In the genomic region with DNA sequence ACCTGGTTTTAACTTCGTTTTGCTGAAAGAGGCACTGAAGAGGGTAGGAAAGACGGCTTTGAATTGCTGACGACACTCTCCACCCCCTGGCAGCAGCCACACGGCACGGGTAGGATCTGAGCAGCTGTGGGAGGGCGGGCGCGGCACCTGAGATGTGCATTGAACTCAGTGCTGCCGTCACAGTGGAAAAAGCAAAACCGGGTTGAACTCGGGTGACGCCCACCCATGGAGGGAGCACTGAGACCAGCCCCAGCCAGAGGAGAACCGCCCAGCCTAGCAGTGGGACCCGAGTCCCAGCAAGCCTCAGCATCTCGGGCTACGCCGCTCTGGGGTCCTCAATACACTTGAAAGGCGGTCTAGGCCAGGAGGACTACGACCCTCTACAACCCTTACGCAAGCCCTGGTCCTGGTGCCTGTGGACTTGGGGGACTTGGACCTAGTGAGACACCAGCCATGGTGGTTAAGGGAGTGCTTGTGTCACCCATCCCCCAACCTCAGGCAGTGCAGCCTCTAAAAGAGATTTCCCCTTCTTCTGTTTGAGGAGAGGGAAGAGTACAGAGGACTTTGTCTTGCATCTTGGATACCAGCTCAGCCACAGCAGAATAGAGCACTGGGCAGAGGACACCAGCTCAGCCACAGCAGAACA, we compare ENCODE assay signal across 20 cellular contexts. TPM values are rescaled to one million over a fixed set of nuclear protein-coding genes. Genes with fewer than 3 reads are reported as not detected.
DNase-seq lines count a peak whose midpoint lies in the region; ATAC-seq and TF ChIP-seq lines count a peak whose summit lies in the region.
"Had no signal": no experiment of that assay in that cellular context is flagged by ENCODE, and none has a peak within 500 bp of the region (broad histone marks: within the 10 kb centered on the region; RNA-seq: fewer than 3 reads in every experiment).

No MANE protein-coding gene starts in this region.

- no peak overlapping the region for H2BK20ac ChIP-seq in H9 (ENCODE audit: low read depth, low read length, poor library complexity, severe bottlenecking)

- H3K27ac ChIP-seq in CD4-positive, alpha-beta T cell (ENCODE audit: low read depth, low read length) = no peak overlapping the region
- H3K27ac ChIP-seq in H9 (ENCODE audit: insufficient read length, low read depth, low read length) (no peak overlapping the region), caudate nucleus (ENCODE audit: low read depth, low read length) (no peak overlapping the region), A673 (ENCODE audit: low read depth, low read length, poor library complexity, severe bottlenecking) (no peak overlapping the region)
- H3K27ac ChIP-seq: C4-2B, RWPE1 had no signal

- H4K5ac ChIP-seq in H9 (ENCODE audit: insufficient read length, low read depth, low read length) = no peak overlapping the region

- CTCF ChIA-PET in CD4-positive, alpha-beta T cell (lab: Charles Lee) = no interaction called here
- CTCF ChIA-PET in A673 (lab: Charles Lee) = no interaction called here

- H3K27ac Mint-ChIP-seq in CD4-positive, alpha-beta T cell = no peak overlapping the region
- peak overlapping the region in 1 of 3 experiments; percentile 30; a peak in 1 of 7 replicates for H3K27ac Mint-ChIP-seq in H9
- H3K27ac Mint-ChIP-seq in effector memory CD8-positive, alpha-beta T cell = no peak overlapping the region

- no peak overlapping the region for H4K8ac ChIP-seq in H9 (replicated peaks; ENCODE audit: insufficient read length, low read depth, low read length)

- BruUV-seq in A673 (replicated peaks; lab: Mats Ljungman, UMichigan) = no TSS peak

- POLR2A ChIA-PET in CD4-positive, alpha-beta T cell (lab: Charles Lee) = no interaction called here
- POLR2A ChIA-PET in A673 (lab: Charles Lee; ENCODE audit: low non-redundant PET) = no interaction called here

- H3K56ac ChIP-seq in H9 (ENCODE audit: insufficient read length, low read depth, low read length) = no peak overlapping the region

- no peak overlapping the region for H3K23ac ChIP-seq in H9 (ENCODE audit: insufficient read length, low read depth, low read length)

- WGBS in H9 (ENCODE audit: extremely low coverage, insufficient read length, low lambda C conversion rate) = no CpG with 5 or more reads among the region's 20 CpGs

- no peaks in the 10 kb centered on the region for H3K9me3 ChIP-seq in CD4-positive, alpha-beta T cell (ENCODE audit: control insufficient read depth, low read length)
- H3K9me3 ChIP-seq in H9 (ENCODE audit: control insufficient read depth, low read depth, low read length) = no peaks in the 10 kb centered on the region
- H3K9me3 ChIP-seq in iPS-15b (ENCODE audit: control insufficient read depth, insufficient read depth, low read length) = no peaks in the 10 kb centered on the region
- H3K9me3 ChIP-seq in A673 (ENCODE audit: low read depth, low read length, poor library complexity, severe bottlenecking) = no peaks in the 10 kb centered on the region

- H3K4ac ChIP-seq in H9 (ENCODE audit: low read depth, low read length) = no peak overlapping the region

- H3K4me3 Mint-ChIP-seq in CD4-positive, alpha-beta T cell = no peak overlapping the region
- no peak overlapping the region for H3K4me3 Mint-ChIP-seq in H9
- no peak overlapping the region for H3K4me3 Mint-ChIP-seq in effector memory CD8-positive, alpha-beta T cell

- no peaks in the 10 kb centered on the region for H3K79me2 ChIP-seq in H9 (ENCODE audit: insufficient read depth, low read length)

- no peak overlapping the region for H2BK15ac ChIP-seq in H9 (ENCODE audit: low read depth, low read length)

- no peak overlapping the region for H3K18ac ChIP-seq in H9 (ENCODE audit: insufficient read length, low read depth, low read length)

- no peak overlapping the region for H3T11ph ChIP-seq in H9 (ENCODE audit: low read length)

- H4K20me1 ChIP-seq in H9 (ENCODE audit: control insufficient read depth, insufficient read depth, insufficient read length) = no peaks in the 10 kb centered on the region

- H3K14ac ChIP-seq in H9 (ENCODE audit: insufficient read depth, low read length) = no peak overlapping the region

- no peak overlapping the region for H2BK12ac ChIP-seq in H9 (ENCODE audit: insufficient read length, low read depth, low read length)

- intact Hi-C loops in CD4-positive, alpha-beta T cell (cut with DNase I, micrococcal nuclease) = no loop called here
- intact Hi-C loops in A673 (cut with micrococcal nuclease; ENCODE audit: unreplicated experiment) = no loop called here

- no peaks in the 10 kb centered on the region for H3K9me3 Mint-ChIP-seq in CD4-positive, alpha-beta T cell
- no peaks in the 10 kb centered on the region; a peak in 2 of 5 replicates for H3K9me3 Mint-ChIP-seq in H9
- no peaks in the 10 kb centered on the region for H3K9me3 Mint-ChIP-seq in effector memory CD8-positive, alpha-beta T cell

- H3K23me2 ChIP-seq in H9 (ENCODE audit: insufficient read length, low read depth, low read length, poor library complexity, severe bottlenecking) = no peaks in the 10 kb centered on the region

- H2BK5ac ChIP-seq in H9 (ENCODE audit: insufficient read length, low read length) = no peak overlapping the region

- no peak overlapping the region for H3K9ac ChIP-seq in H9 (ENCODE audit: extremely low read depth, insufficient read length, low read length)
- no peak overlapping the region for H3K9ac ChIP-seq in iPS-15b (ENCODE audit: low read depth, low read length)

- no peak overlapping the region for H3K4me2 ChIP-seq in H9 (ENCODE audit: insufficient read depth, insufficient read length, low read length)

- no peak for DNase-seq in CD4-positive, alpha-beta T cell
- DNase-seq in H9 (peak; percentile 43), caudate nucleus (lab: John Stamatoyannopoulos, UW) (peak in 43 of 61 donors; percentile 2 to 87 (median 35)), A673 (ENCODE audit: low spot score) (no peak), AG08396 (ENCODE audit: low spot score) (no peak)
- no peak for DNase-seq in effector memory CD8-positive, alpha-beta T cell
- DNase-seq: AML-193, DMS 273 treated with DMSO at 0.1 percent for 48 hours, DND-41, HCEC 1CT, MM.1S, NCI-H1092, NCI-H1694, NCI-H2107, NCI-H524, PC-3 had no signal

- H3K27me3 ChIP-seq in CD4-positive, alpha-beta T cell (ENCODE audit: control insufficient read depth, insufficient read depth, low read length) = no peaks in the 10 kb centered on the region
- H3K27me3 ChIP-seq in H9 (ENCODE audit: insufficient read depth, low read length) (no peaks in the 10 kb centered on the region), iPS-15b (ENCODE audit: control insufficient read depth, insufficient read depth, low read length) (no peaks in the 10 kb centered on the region), A673 (replicated peaks; ENCODE audit: insufficient read depth, low read depth, low read length, poor library complexity) (no peaks in the 10 kb centered on the region)

- H3K79me1 ChIP-seq in H9 (ENCODE audit: insufficient read depth, low read depth, low read length, poor library complexity, severe bottlenecking) = no peaks in the 10 kb centered on the region

- no peak overlapping the region for H2AK5ac ChIP-seq in H9 (ENCODE audit: insufficient read length, low read length)

- H2BK120ac ChIP-seq in H9 (ENCODE audit: low read depth, low read length, poor library complexity, severe bottlenecking) = no peak overlapping the region

- no peaks in the 10 kb centered on the region for H3K4me1 Mint-ChIP-seq in CD4-positive, alpha-beta T cell (ENCODE audit: low read depth)
- H3K4me1 Mint-ChIP-seq in H9 = peaks cover 11% of the 10 kb centered on the region in 2 experiments
- H3K4me1 Mint-ChIP-seq in effector memory CD8-positive, alpha-beta T cell (ENCODE audit: low read depth in 2 of 2) = peaks cover 0 to 4% of the 10 kb centered on the region in 2 donors

- peak; percentile 24 for ATAC-seq in CD4-positive, alpha-beta T cell (ENCODE audit: poor library complexity)
- no peak for ATAC-seq in effector memory CD8-positive, alpha-beta T cell (replicated peaks)
- no peak for ATAC-seq in HG03097 (IDR thresholded peaks at IDR 0.05; ENCODE audit: low FRiP score, unreplicated experiment)
- ATAC-seq: PC-3 had no signal

- no peaks in the 10 kb centered on the region for H3K36me3 Mint-ChIP-seq in CD4-positive, alpha-beta T cell (ENCODE audit: low read depth)
- no peaks in the 10 kb centered on the region for H3K36me3 Mint-ChIP-seq in H9 (ENCODE audit: insufficient read depth in 1 of 3, low read depth in 3 of 3)
- H3K36me3 Mint-ChIP-seq in effector memory CD8-positive, alpha-beta T cell (ENCODE audit: insufficient read depth) = peaks cover 4% of the 10 kb centered on the region

- no peak for TF ChIP-seq CTCF in CD4-positive, alpha-beta T cell (IDR thresholded peaks at IDR 0.05)
- TF ChIP-seq CTCF in H9 (conservative IDR thresholded peaks at IDR 0.05) = no peak
- TF ChIP-seq CTCF in A673 (conservative IDR thresholded peaks at IDR 0.05; ENCODE audit: low read depth, low read length) = no peak

- no peaks in the 10 kb centered on the region for H3K36me3 ChIP-seq in iPS-15b (ENCODE audit: control insufficient read depth, insufficient read depth, low read length)
- no peaks in the 10 kb centered on the region for H3K36me3 ChIP-seq in A673 (ENCODE audit: insufficient read depth, low read length, poor library complexity, severe bottlenecking)

- H3K27me3 Mint-ChIP-seq in CD4-positive, alpha-beta T cell = no peaks in the 10 kb centered on the region
- no peaks in the 10 kb centered on the region for H3K27me3 Mint-ChIP-seq in H9 (ENCODE audit: low read depth)
- H3K27me3 Mint-ChIP-seq in effector memory CD8-positive, alpha-beta T cell = no peaks in the 10 kb centered on the region

- H4K91ac ChIP-seq in H9 (ENCODE audit: insufficient read length, low read depth, low read length) = no peak overlapping the region

- H3K4me1 ChIP-seq in H9 (ENCODE audit: insufficient read depth, low read length) = no peaks in the 10 kb centered on the region; the same call in 1 of the 2 replicates
- H3K4me1 ChIP-seq in iPS-15b (ENCODE audit: control insufficient read depth, insufficient read depth, low read length) = peaks cover 2% of the 10 kb centered on the region
- H3K4me1 ChIP-seq in A673 (ENCODE audit: insufficient read depth, low read length, poor library complexity, severe bottlenecking) = no peaks in the 10 kb centered on the region

- H2AFZ ChIP-seq in H9 (ENCODE audit: low read length) = no peak overlapping the region

- peak overlapping the region; percentile 5 for H3K4me3 ChIP-seq in iPS-15b (ENCODE audit: low read depth, low read length)
- H3K4me3 ChIP-seq in A673 (ENCODE audit: low read depth, low read length, poor library complexity, severe bottlenecking) = no peak overlapping the region

RNA-seq across cellular contexts. Expression of gene RPL35A, which starts 50.0 kb away (rescaled TPM):
- total RNA-seq in CD4-positive, alpha-beta T cell = 1,000 to 10,000 TPM; 2,199 to 2,238 TPM
- total RNA-seq in H9 (2021) (1,563 and 1,572 TPM in 2 replicates), A673 (2021) (1,052 and 1,102 TPM in 2 replicates)

Comparison
In these comparisons a context has a peak if more than half of its experiments do, and no peak if none do; other contexts are left out.
1. DNase-seq: peak in H9 (single experiment) and caudate nucleus (43 of 61); none in CD4-positive, alpha-beta T cell (0 of 10), effector memory CD8-positive, alpha-beta T cell (0 of 3), A673 (single experiment) and AG08396 (single experiment).